Comparison of ENCODE assay signal across 23 cellular contexts in the genomic region with DNA sequence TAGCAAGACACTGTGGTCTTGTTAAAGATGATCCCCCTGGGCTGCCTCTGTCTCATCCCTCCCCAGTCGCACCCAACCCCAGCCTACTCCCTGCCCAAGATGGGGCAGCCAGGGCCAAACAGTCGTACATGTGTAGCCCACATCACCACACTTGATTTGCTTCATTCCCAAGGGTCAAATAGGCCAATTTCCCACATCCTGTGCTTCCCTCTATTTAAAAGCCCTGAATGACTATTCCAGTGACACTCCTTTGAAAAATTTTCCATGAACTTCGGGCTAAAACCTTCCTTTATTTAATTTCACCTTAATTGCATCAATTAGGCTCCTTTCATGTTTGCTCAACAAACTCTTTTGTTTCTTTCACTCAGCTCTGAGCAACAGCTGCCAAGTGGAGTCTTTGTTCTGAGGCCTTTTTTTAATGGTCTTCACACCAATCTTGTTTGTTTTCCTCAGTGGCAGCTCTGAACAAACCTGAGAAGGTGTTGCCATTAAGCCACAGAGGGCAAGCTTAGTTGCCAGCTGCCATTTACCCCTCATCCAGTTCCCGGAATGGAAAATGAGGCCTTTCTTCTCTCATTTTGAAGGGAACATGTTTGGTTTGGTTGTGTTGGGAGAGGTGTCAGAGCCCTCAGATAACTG.
DNase-seq lines count a peak whose midpoint lies in the region; ATAC-seq and TF ChIP-seq lines count a peak whose summit lies in the region.
"Had no signal": no experiment of that assay in that cellular context is flagged by ENCODE, and none has a peak within 500 bp of the region (broad histone marks: within the 10 kb centered on the region; RNA-seq: fewer than 3 reads in every experiment).

No MANE protein-coding gene starts in this region.

- H4K91ac ChIP-seq in neuronal stem cell (ENCODE audit: low read depth, low read length, poor library complexity), result no peak overlapping the region

- H3K36me3 ChIP-seq in endodermal cell (ENCODE audit: control insufficient read depth, insufficient read depth, low read length), result peaks cover 13% of the 10 kb centered on the region
- no peaks in the 10 kb centered on the region for H3K36me3 ChIP-seq in transverse colon
- no peaks in the 10 kb centered on the region for H3K36me3 ChIP-seq in gastroesophageal sphincter
- no peaks in the 10 kb centered on the region for H3K36me3 ChIP-seq in neuronal stem cell (replicated peaks in 1 of 2; ENCODE audit: control insufficient read depth in 2 of 2, insufficient read depth in 2 of 2, low read length in 2 of 2)
- H3K36me3 ChIP-seq: right lobe of liver had no signal

- no peak overlapping the region for H3K4me2 ChIP-seq in neuronal stem cell (ENCODE audit: insufficient read depth, low read length, poor library complexity, severe bottlenecking)

- H3K27me3 ChIP-seq in endodermal cell (ENCODE audit: control insufficient read depth, insufficient read depth, low read length, poor library complexity, severe bottlenecking) (no peaks in the 10 kb centered on the region), transverse colon (no peaks in the 10 kb centered on the region), gastroesophageal sphincter (no peaks in the 10 kb centered on the region), neuronal stem cell (ENCODE audit: control insufficient read depth in 3 of 3, insufficient read depth in 3 of 3, low read depth in 1 of 3, low read length in 3 of 3) (no peaks in the 10 kb centered on the region)
- H3K27me3 ChIP-seq: dorsolateral prefrontal cortex, foreskin keratinocyte, right lobe of liver had no signal

- no peak overlapping the region for H2BK15ac ChIP-seq in neuronal stem cell (ENCODE audit: low read length)

- H3K4ac ChIP-seq in neuronal stem cell (ENCODE audit: low read length), result no peak overlapping the region

- H3K4me3 ChIP-seq in endodermal cell (ENCODE audit: low read length) (peak overlapping the region; percentile 26), transverse colon (no peak overlapping the region), gastroesophageal sphincter (no peak overlapping the region), neuronal stem cell (ENCODE audit: low read length in 2 of 2) (no peak overlapping the region)
- H3K4me3 ChIP-seq: dorsolateral prefrontal cortex, lung, right lobe of liver, SK-N-MC had no signal

- H3K4me1 ChIP-seq in endodermal cell (ENCODE audit: control insufficient read depth, insufficient read depth, low read length) (no peaks in the 10 kb centered on the region), transverse colon (peaks cover 0 to 24% (median 8%) of the 10 kb centered on the region in 4 donors), gastroesophageal sphincter (peaks cover 0 to 13% (median 0%) of the 10 kb centered on the region in 3 donors), neuronal stem cell (ENCODE audit: control insufficient read depth in 2 of 2, insufficient read depth in 1 of 2, low read depth in 1 of 2, low read length in 2 of 2) (peaks cover 0 to 14% of the 10 kb centered on the region in 2 donors)
- H3K4me1 ChIP-seq: foreskin keratinocyte had no signal

- H3K23ac ChIP-seq in neuronal stem cell (ENCODE audit: low read depth, low read length, poor library complexity), result no peak overlapping the region

- no peak overlapping the region for H2BK12ac ChIP-seq in neuronal stem cell (ENCODE audit: low read length)

- WGBS in endodermal cell (ENCODE audit: insufficient coverage in 1 of 2, insufficient read length in 1 of 2), 2 experiments, result 89 to 94% methylated on average over 2 to 4 of the region's 4 CpGs
- 20 to 53% methylated on average over 2 to 4 of the region's 4 CpGs for WGBS in transverse colon (ENCODE audit: low coverage in 1 of 2), 2 donors
- 74 to 86% methylated on average over 2 to 3 of the region's 4 CpGs for WGBS in gastroesophageal sphincter (ENCODE audit: low coverage in 1 of 2), 2 donors
- WGBS in neuronal stem cell (ENCODE audit: extremely low coverage in 2 of 2, insufficient read length in 2 of 2, insufficient replicate concordance in 1 of 2), 2 donors, result no CpG with 5 or more reads among the region's 4 CpGs

- H3K27ac ChIP-seq in endodermal cell (ENCODE audit: low read depth, low read length) (no peak overlapping the region), transverse colon (peak overlapping the region; percentile 46 to 67 (median 58)), gastroesophageal sphincter (no peak overlapping the region), neuronal stem cell (replicated peaks; ENCODE audit: low read length) (no peak overlapping the region)
- H3K27ac ChIP-seq: dorsolateral prefrontal cortex, epithelial cell of prostate, foreskin keratinocyte, HL-60, right lobe of liver, SK-N-MC had no signal

- H3K9me3 ChIP-seq in endodermal cell (ENCODE audit: control insufficient read depth, low read length) (peaks cover 25% of the 10 kb centered on the region), transverse colon (no peaks in the 10 kb centered on the region), gastroesophageal sphincter (no peaks in the 10 kb centered on the region), neuronal stem cell (replicated peaks in 1 of 2; ENCODE audit: control insufficient read depth in 2 of 2, insufficient read depth in 1 of 2, low read depth in 1 of 2, low read length in 2 of 2) (peaks cover 5 to 6% of the 10 kb centered on the region in 2 donors)
- H3K9me3 ChIP-seq: Caco-2, right lobe of liver had no signal

- TF ChIP-seq EP300 in transverse colon (IDR thresholded peaks at IDR 0.05; ENCODE audit: low read depth), result no peak
- no peak for TF ChIP-seq EP300 in gastroesophageal sphincter (IDR thresholded peaks at IDR 0.05)

- no peak for TF ChIP-seq POLR2A in transverse colon (IDR thresholded peaks at IDR 0.05)
- TF ChIP-seq POLR2A in gastroesophageal sphincter (IDR thresholded peaks at IDR 0.05), result no peak

- no peak overlapping the region for H3K4me3 Mint-ChIP-seq in endodermal cell
- H3K4me3 Mint-ChIP-seq: activated B cell treated with CpG ODN at 0.5 μM for 24 hours; activated CD4-positive, alpha-beta memory T cell treated with anti-CD3 and anti-CD28 coated beads, Interleukin-2, amount 10 ng/mL, durations not matched to agents 7 days and 5 days; B cell had no signal

- peaks cover 18% of the 10 kb centered on the region for H3K9me3 Mint-ChIP-seq in endodermal cell
- H3K9me3 Mint-ChIP-seq: activated B cell treated with CpG ODN at 0.5 μM for 24 hours; activated CD4-positive, alpha-beta memory T cell treated with anti-CD3 and anti-CD28 coated beads, Interleukin-2, amount 10 ng/mL, durations not matched to agents 7 days and 5 days had no signal

- in situ Hi-C loops in transverse colon (cut with MboI; ENCODE audit: low pct_ligation_motif_present in 1 of 4, low pct_unique_long_range_greater_than_20kb in 1 of 4, low sequenced_read_pairs in 3 of 4), result no loop called here

- no peaks in the 10 kb centered on the region for H3K27me3 Mint-ChIP-seq in endodermal cell (ENCODE audit: insufficient read depth)

- H2BK5ac ChIP-seq in neuronal stem cell (ENCODE audit: low read length), result no peak overlapping the region

- no peak overlapping the region for H3K27ac Mint-ChIP-seq in endodermal cell
- H3K27ac Mint-ChIP-seq: activated B cell treated with CpG ODN at 0.5 μM for 24 hours; activated CD4-positive, alpha-beta memory T cell treated with anti-CD3 and anti-CD28 coated beads, Interleukin-2, amount 10 ng/mL, durations not matched to agents 7 days and 5 days; B cell had no signal

- H3K18ac ChIP-seq in neuronal stem cell (ENCODE audit: low read length), result no peak overlapping the region

- H2BK120ac ChIP-seq in neuronal stem cell (ENCODE audit: low read depth, low read length), result no peak overlapping the region

- peaks cover 19% of the 10 kb centered on the region for H3K4me1 Mint-ChIP-seq in endodermal cell
- H3K4me1 Mint-ChIP-seq: activated B cell treated with CpG ODN at 0.5 μM for 24 hours, B cell had no signal

- ATAC-seq in gastroesophageal sphincter, result no peak
- ATAC-seq: foreskin keratinocyte, right lobe of liver had no signal

- H3K9ac ChIP-seq in endodermal cell (ENCODE audit: extremely low read depth, low read length, poor library complexity, severe bottlenecking) (no peak overlapping the region), neuronal stem cell (ENCODE audit: low read depth, low read length, poor library complexity) (no peak overlapping the region)

- H2AK5ac ChIP-seq in neuronal stem cell (ENCODE audit: low read depth, low read length), result no peak overlapping the region

- no peak overlapping the region for H4K8ac ChIP-seq in neuronal stem cell (ENCODE audit: low read depth, low read length)

- intact Hi-C loops in transverse colon (cut with DNase I; ENCODE audit: low total_unique reads), result no loop called here

- TF ChIP-seq CTCF in endodermal cell (conservative IDR thresholded peaks at IDR 0.05) (no peak), transverse colon (IDR thresholded peaks at IDR 0.05) (no peak), gastroesophageal sphincter (IDR thresholded peaks at IDR 0.05) (no peak)

- no peak overlapping the region for H2AFZ ChIP-seq in neuronal stem cell (ENCODE audit: low read length)

- DNase-seq in NCI-H2107 treated with DMSO at 0.1 percent for 48 hours (lab: John Stamatoyannopoulos, UW; ENCODE audit: unreplicated experiment), result peak; percentile 80
- DNase-seq in NCI-H2107 (lab: John Stamatoyannopoulos, UW), result no peak
- DNase-seq in NCI-H2196 (lab: John Stamatoyannopoulos, UW; ENCODE audit: unreplicated experiment), result peak; percentile 55
- DNase-seq in endodermal cell, result no peak
- no peak for DNase-seq in transverse colon
- DNase-seq in occipital lobe (lab: John Stamatoyannopoulos, UW), result no peak
- DNase-seq in neuronal stem cell (ENCODE audit: low spot score), result no peak
- DNase-seq: activated B cell treated with CpG ODN at 0.5 μM for 24 hours; activated CD4-positive, alpha-beta memory T cell treated with anti-CD3 and anti-CD28 coated beads, Interleukin-2, amount 10 ng/mL, durations not matched to agents 7 days and 5 days; activated naive CD4-positive, alpha-beta T cell treated with Interleukin-2 at 50 U/mL for 16 hours; activated T-cell treated with anti-CD3 and anti-CD28 coated beads, Interleukin-2, amount 50 U/mL, for 1 hour; Caco-2; dorsolateral prefrontal cortex; foreskin keratinocyte; right lobe of liver; RPMI8226; substantia nigra had no signal

- no peaks in the 10 kb centered on the region for H3K79me1 ChIP-seq in neuronal stem cell (ENCODE audit: low read depth, low read length)

- H3K14ac ChIP-seq in neuronal stem cell (ENCODE audit: low read length), result no peak overlapping the region

- peaks cover 28% of the 10 kb centered on the region for H3K36me3 Mint-ChIP-seq in endodermal cell (ENCODE audit: low read depth)

Comparison
In these comparisons a context has a peak if more than half of its experiments do, and no peak if none do; other contexts are left out.
1. DNase-seq: peak in NCI-H2107 treated with DMSO at 0.1 percent for 48 hours (single experiment) and NCI-H2196 (single experiment); none in NCI-H2107 (single experiment), endodermal cell (single experiment), transverse colon (single experiment), occipital lobe (single experiment) and neuronal stem cell (single experiment).
2. H3K27ac ChIP-seq: peak in transverse colon (4 of 4); none in endodermal cell (single experiment), gastroesophageal sphincter (0 of 4) and neuronal stem cell (single experiment).